ENCODE assay signal across 18 cellular contexts in the genomic region with DNA sequence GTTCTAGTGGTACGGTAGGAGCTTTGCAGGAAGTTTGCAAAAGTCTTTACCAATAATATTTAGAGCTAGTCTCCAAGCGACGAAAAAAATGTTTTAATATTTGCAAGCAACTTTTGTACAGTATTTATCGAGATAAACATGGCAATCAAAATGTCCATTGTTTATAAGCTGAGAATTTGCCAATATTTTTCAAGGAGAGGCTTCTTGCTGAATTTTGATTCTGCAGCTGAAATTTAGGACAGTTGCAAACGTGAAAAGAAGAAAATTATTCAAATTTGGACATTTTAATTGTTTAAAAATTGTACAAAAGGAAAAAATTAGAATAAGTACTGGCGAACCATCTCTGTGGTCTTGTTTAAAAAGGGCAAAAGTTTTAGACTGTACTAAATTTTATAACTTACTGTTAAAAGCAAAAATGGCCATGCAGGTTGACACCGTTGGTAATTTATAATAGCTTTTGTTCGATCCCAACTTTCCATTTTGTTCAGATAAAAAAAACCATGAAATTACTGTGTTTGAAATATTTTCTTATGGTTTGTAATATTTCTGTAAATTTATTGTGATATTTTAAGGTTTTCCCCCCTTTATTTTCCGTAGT. TPM values are rescaled to one million over a fixed set of nuclear protein-coding genes. Genes with fewer than 3 reads are reported as not detected.
A peak's percentile ranks its signal among the peaks of the same experiment; 100 is the strongest.
DNase-seq lines count a peak whose midpoint lies in the region; ATAC-seq and TF ChIP-seq lines count a peak whose summit lies in the region.
"Had no signal": no experiment of that assay in that cellular context is flagged by ENCODE, and none has a peak within 500 bp of the region (broad histone marks: within the 10 kb centered on the region; RNA-seq: fewer than 3 reads in every experiment).

No MANE protein-coding gene starts in this region.

- H3K36me3 Mint-ChIP-seq in Caco-2 (ENCODE audit: insufficient read depth, unreplicated experiment) (peaks cover 7% of the 10 kb centered on the region), IgD-negative memory B cell (no peaks in the 10 kb centered on the region)
- peaks cover 5 to 6% of the 10 kb centered on the region in 2 donors for H3K36me3 Mint-ChIP-seq in stimulated activated naive B cell treated with anti-CD40 and anti-IgM and Interleukin-4, amounts not matched to agents 10 μg/mL and 1 μg/mL and 100 μg/mL, for 72 hours

- DNase-seq in Caco-2 (no peak), colonic mucosa (no peak), right atrium auricular region (ENCODE audit: low spot score) (no peak)
- DNase-seq in stimulated activated naive B cell treated with anti-CD40 and anti-IgM and Interleukin-4, amounts not matched to agents 10 μg/mL and 1 μg/mL and 100 μg/mL, for 72 hours: no peak
- DNase-seq: activated gamma-delta T cell treated with Interleukin-2 at 50 U/mL for 16 hours; GOT3; MG63; PC-3; right cardiac atrium; stimulated activated naive CD8-positive, alpha-beta T cell treated with anti-CD3 and anti-CD28 coated beads, Interleukin-15, Interleukin-2, amounts not matched to agents 100 U/mL and 50 U/mL, for 24 hours; T-helper 9 cell had no signal

- H3K4me3 Mint-ChIP-seq in Caco-2 (ENCODE audit: unreplicated experiment) (no peak overlapping the region), IgD-negative memory B cell (peak overlapping the region in 2 of 4 donors; percentile 54 to 60)
- no peak overlapping the region for H3K4me3 Mint-ChIP-seq in stimulated activated naive B cell treated with anti-CD40 and anti-IgM and Interleukin-4, amounts not matched to agents 10 μg/mL and 1 μg/mL and 100 μg/mL, for 72 hours

- H3K27me3 Mint-ChIP-seq in Caco-2 (ENCODE audit: insufficient read depth, unreplicated experiment): no peaks in the 10 kb centered on the region
- peaks cover 52% of the 10 kb centered on the region for H3K27me3 Mint-ChIP-seq in IgD-negative memory B cell
- peaks cover 33 to 36% of the 10 kb centered on the region in 2 donors for H3K27me3 Mint-ChIP-seq in stimulated activated naive B cell treated with anti-CD40 and anti-IgM and Interleukin-4, amounts not matched to agents 10 μg/mL and 1 μg/mL and 100 μg/mL, for 72 hours

- CTCF ChIA-PET in Caco-2 (lab: Charles Lee): no interaction called here

- BruUV-seq in Caco-2 (replicated peaks; lab: Mats Ljungman, UMichigan): TSS peak; percentile 85

- H3K9me3 Mint-ChIP-seq in Caco-2 (ENCODE audit: unreplicated experiment) (no peaks in the 10 kb centered on the region), IgD-negative memory B cell (peaks cover 0 to 10% (median 7%) of the 10 kb centered on the region in 3 donors)
- H3K9me3 Mint-ChIP-seq in stimulated activated naive B cell treated with anti-CD40 and anti-IgM and Interleukin-4, amounts not matched to agents 10 μg/mL and 1 μg/mL and 100 μg/mL, for 72 hours: peaks cover 4 to 5% of the 10 kb centered on the region in 2 donors
- H3K9me3 Mint-ChIP-seq: central memory CD8-positive, alpha-beta T cell had no signal

- H3K27ac Mint-ChIP-seq in Caco-2 (ENCODE audit: unreplicated experiment): no peak overlapping the region
- peak overlapping the region; percentile 65 to 86 (median 76) for H3K27ac Mint-ChIP-seq in IgD-negative memory B cell
- no peak overlapping the region for H3K27ac Mint-ChIP-seq in stimulated activated naive B cell treated with anti-CD40 and anti-IgM and Interleukin-4, amounts not matched to agents 10 μg/mL and 1 μg/mL and 100 μg/mL, for 72 hours

- H3K9ac ChIP-seq in mucosa of stomach (ENCODE audit: low read length): peak overlapping the region; percentile 81
- no peak overlapping the region for H3K9ac ChIP-seq in colonic mucosa (ENCODE audit: low read depth in 2 of 2, low read length in 2 of 2)
- H3K9ac ChIP-seq: BLaER1 treated with 17β-estradiol and CSF1 and Interleukin-3, amounts not matched to agents 10 nM and 100 nM had no signal

- H3K4me1 Mint-ChIP-seq in Caco-2 (ENCODE audit: low read depth, unreplicated experiment) (peaks cover 13% of the 10 kb centered on the region), IgD-negative memory B cell (peaks cover 6 to 11% (median 10%) of the 10 kb centered on the region in 3 donors)
- peaks cover 4 to 9% of the 10 kb centered on the region in 2 donors for H3K4me1 Mint-ChIP-seq in stimulated activated naive B cell treated with anti-CD40 and anti-IgM and Interleukin-4, amounts not matched to agents 10 μg/mL and 1 μg/mL and 100 μg/mL, for 72 hours

- H3K27me3 ChIP-seq in Caco-2 (replicated peaks; ENCODE audit: control insufficient read depth, insufficient read depth, low read length) (no peaks in the 10 kb centered on the region), ectodermal cell (ENCODE audit: control insufficient read depth, insufficient read depth, low read length, poor library complexity, severe bottlenecking) (peaks cover 12% of the 10 kb centered on the region), mucosa of stomach (ENCODE audit: control insufficient read depth, insufficient read depth, low read length) (peaks cover 45% of the 10 kb centered on the region), colonic mucosa (peaks cover 86% of the 10 kb centered on the region), right atrium auricular region (peaks cover 61 to 68% of the 10 kb centered on the region in 2 donors)

- H3K4me1 ChIP-seq in Caco-2: peaks cover 18% of the 10 kb centered on the region
- H3K4me1 ChIP-seq in ectodermal cell (ENCODE audit: control insufficient read depth, insufficient read depth, low read length): peaks cover 31% of the 10 kb centered on the region
- peaks cover 7% of the 10 kb centered on the region for H3K4me1 ChIP-seq in mucosa of stomach (ENCODE audit: control insufficient read depth, insufficient read depth, low read length)
- peaks cover 3% of the 10 kb centered on the region for H3K4me1 ChIP-seq in colonic mucosa
- H3K4me1 ChIP-seq in right atrium auricular region: peaks cover 0 to 35% of the 10 kb centered on the region in 2 donors

- ATAC-seq in stimulated activated naive B cell treated with anti-CD40 and anti-IgM and Interleukin-4, amounts not matched to agents 10 μg/mL and 1 μg/mL and 100 μg/mL, for 72 hours (replicated peaks): no peak
- no peak for ATAC-seq in HG03378 (IDR thresholded peaks at IDR 0.05; ENCODE audit: unreplicated experiment)
- ATAC-seq: PC-3; stimulated activated naive CD8-positive, alpha-beta T cell treated with anti-CD3 and anti-CD28 coated beads, Interleukin-15, Interleukin-2, amounts not matched to agents 100 U/mL and 50 U/mL, for 24 hours had no signal

- POLR2A ChIA-PET in Caco-2 (lab: Charles Lee): no interaction called here

- H3K27ac ChIP-seq in ectodermal cell (ENCODE audit: insufficient read depth, low read depth, low read length, poor library complexity, severe bottlenecking): peak overlapping the region; percentile 82
- no peak overlapping the region for H3K27ac ChIP-seq in colonic mucosa
- H3K27ac ChIP-seq in right atrium auricular region: no peak overlapping the region
- H3K27ac ChIP-seq: BLaER1 treated with 17β-estradiol and CSF1 and Interleukin-3, amounts not matched to agents 10 nM and 100 nM had no signal

- H3K9me3 ChIP-seq in Caco-2 (no peaks in the 10 kb centered on the region), ectodermal cell (ENCODE audit: control insufficient read depth, low read length) (no peaks in the 10 kb centered on the region), mucosa of stomach (ENCODE audit: control insufficient read depth, low read length) (no peaks in the 10 kb centered on the region), colonic mucosa (no peaks in the 10 kb centered on the region), right atrium auricular region (no peaks in the 10 kb centered on the region)
- H3K9me3 ChIP-seq: MG63 had no signal

- 0 to 1% methylated on average over 4 to 6 of the region's 9 CpGs for WGBS in ectodermal cell, 2 experiments

- intact Hi-C loops in Caco-2 (cut with micrococcal nuclease; ENCODE audit: unreplicated experiment) (loop anchor here (5.0 kb wide), 1 partner anchor 449 kb away; no protein-coding TSS in a partner anchor), colonic mucosa (cut with DNase I) (loop anchor here (5.0 kb wide), 1 partner anchor 969 kb away; no protein-coding TSS in a partner anchor)

- H3K4me3 ChIP-seq in Caco-2 (ENCODE audit: low read depth, low read length) (peak overlapping the region; percentile 78), ectodermal cell (ENCODE audit: insufficient read depth, low read depth, low read length) (peak overlapping the region; percentile 97), mucosa of stomach (ENCODE audit: low read length) (peak overlapping the region; percentile 58), colonic mucosa (no peak overlapping the region), right atrium auricular region (no peak overlapping the region)
- H3K4me3 ChIP-seq: BLaER1 treated with 17β-estradiol and CSF1 and Interleukin-3, amounts not matched to agents 10 nM and 100 nM; MG63 had no signal

- TF ChIP-seq CTCF in Caco-2 (IDR thresholded peaks at IDR 0.05; ENCODE audit: insufficient read depth in 1 of 2, low read depth in 1 of 2, low read length in 1 of 2, severe bottlenecking in 1 of 2, unreplicated experiment in 1 of 2) (no peak), colonic mucosa (IDR thresholded peaks at IDR 0.05) (no peak), right atrium auricular region (IDR thresholded peaks at IDR 0.05) (no peak)

- H3K36me3 ChIP-seq in Caco-2 (ENCODE audit: control insufficient read depth, insufficient read depth, low read length): no peaks in the 10 kb centered on the region
- H3K36me3 ChIP-seq in ectodermal cell (ENCODE audit: control insufficient read depth, insufficient read depth, low read length): peaks cover 11% of the 10 kb centered on the region
- H3K36me3 ChIP-seq in mucosa of stomach (ENCODE audit: control insufficient read depth, insufficient read depth, low read length): no peaks in the 10 kb centered on the region
- no peaks in the 10 kb centered on the region for H3K36me3 ChIP-seq in colonic mucosa
- H3K36me3 ChIP-seq in right atrium auricular region: no peaks in the 10 kb centered on the region
- H3K36me3 ChIP-seq: BLaER1 treated with 17β-estradiol and CSF1 and Interleukin-3, amounts not matched to agents 10 nM and 100 nM; MG63 had no signal

RNA-seq across cellular contexts. Expression of a gene that starts 2.0 kb away (rescaled TPM):
- 33.4 and 34.1 TPM in 2 replicates for total RNA-seq in Caco-2 (2022)
- not detected for polyA plus RNA-seq in IgD-negative memory B cell
- polyA plus RNA-seq in ectodermal cell (2013, experiment 1 of 4): 253 TPM
- polyA plus RNA-seq in ectodermal cell (2013, experiment 2 of 4): 302 TPM
- polyA plus RNA-seq in ectodermal cell (2013, experiment 3 of 4): 273 TPM
- 302 TPM for polyA plus RNA-seq in ectodermal cell (2013, experiment 4 of 4)
- under 1 TPM; 0.25 to 0.35 TPM for total RNA-seq in colonic mucosa
- total RNA-seq in right atrium auricular region: under 1 TPM; 0.51 to 0.67 TPM
- total RNA-seq: PC-3 had no signal
- polyA plus RNA-seq: keratinocyte had no signal

Comparison
In these comparisons a context has a peak if more than half of its experiments do, and no peak if none do; other contexts are left out.
1. H3K4me3 ChIP-seq: peak in Caco-2 (single experiment), ectodermal cell (single experiment) and mucosa of stomach (single experiment); none in colonic mucosa (single experiment) and right atrium auricular region (0 of 2).
2. H3K27ac Mint-ChIP-seq: peak in IgD-negative memory B cell (3 of 3); none in Caco-2 (single experiment) and stimulated activated naive B cell treated with anti-CD40 and anti-IgM and Interleukin-4, amounts not matched to agents 10 μg/mL and 1 μg/mL and 100 μg/mL, for 72 hours (single experiment).
3. RNA of a gene that starts 2.0 kb away (total RNA-seq): 33.4 to 34.1 TPM in Caco-2; 0.51 to 0.67 TPM in right atrium auricular region and 0.25 to 0.35 TPM in colonic mucosa; every median in the first group is over 10 times any median in the second.